ENCODE assay signal across 17 cellular contexts in the genomic region with DNA sequence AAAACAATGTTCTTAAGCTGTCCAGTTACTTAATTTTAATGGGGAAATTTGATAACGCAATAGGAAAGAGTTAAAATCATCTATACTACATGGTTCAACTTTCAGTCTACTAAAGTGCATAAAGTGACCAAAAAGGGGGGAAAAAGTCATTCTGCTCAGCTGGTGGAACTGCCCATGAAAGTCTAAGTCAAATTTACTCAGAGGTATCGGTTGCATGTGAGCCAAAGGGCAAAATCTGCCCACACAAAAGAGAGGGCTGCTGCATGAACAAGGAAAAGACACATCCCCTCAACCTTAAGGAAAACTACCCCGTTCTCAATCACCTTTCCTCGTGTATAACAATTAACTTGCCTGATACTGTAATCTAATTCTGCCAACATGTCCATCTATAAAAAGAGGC.
DNase-seq lines count a peak whose midpoint lies in the region; ATAC-seq and TF ChIP-seq lines count a peak whose summit lies in the region.
"Had no signal": no experiment of that assay in that cellular context is flagged by ENCODE, and none has a peak within 500 bp of the region (broad histone marks: within the 10 kb centered on the region; RNA-seq: fewer than 3 reads in every experiment).

No MANE protein-coding gene starts in this region.

- POLR2A ChIA-PET in WTC11 (lab: Charles Lee), result no interaction called here

- TF ChIP-seq POLR2A in erythroblast (IDR thresholded peaks at IDR 0.05; ENCODE audit: low read length), result no peak
- no peak for TF ChIP-seq POLR2A in lower leg skin (IDR thresholded peaks at IDR 0.05)
- TF ChIP-seq POLR2A in adrenal gland (IDR thresholded peaks at IDR 0.05), result no peak

- H3K4me3 ChIP-seq in lower leg skin (ENCODE audit: low read depth, poor library complexity, severe bottlenecking) (no peak overlapping the region), adrenal gland (no peak overlapping the region)
- H3K4me3 ChIP-seq: BLaER1 treated with 17β-estradiol and CSF1 and Interleukin-3, amounts not matched to agents 10 nM and 100 nM; GM12878 had no signal

- 87 to 89% methylated on average over 4 of the region's 4 CpGs for WGBS in lower leg skin, 2 donors
- WGBS in adrenal gland, 4 donors, result 80 to 86% (median 84%) methylated on average over 4 of the region's 4 CpGs

- H3K9me3 ChIP-seq in adrenal gland (replicated peaks in 1 of 3), result no peaks in the 10 kb centered on the region
- H3K9me3 ChIP-seq: BLaER1 treated with 17β-estradiol and CSF1 and Interleukin-3, amounts not matched to agents 10 nM and 100 nM had no signal

- DNase-seq in NCI-H69 (lab: John Stamatoyannopoulos, UW) (peak; percentile 73), WTC11 (ENCODE audit: low spot score) (no peak), erythroblast (lab: John Stamatoyannopoulos, UW) (no peak), lower leg skin (ENCODE audit: low spot score in 2 of 2) (no peak), adrenal gland (no peak), cortex of kidney (lab: John Stamatoyannopoulos, UW) (no peak)
- DNase-seq: ACHN; Calu3; CD8-positive, alpha-beta T cell; DND-41; EL; H9 had no signal

- H3K9me3 Mint-ChIP-seq in WTC11 (no peaks in the 10 kb centered on the region), nephron (no peaks in the 10 kb centered on the region)
- H3K9me3 Mint-ChIP-seq in stimulated activated memory B cell treated with anti-CD40 and anti-IgM and Interleukin-4, amounts not matched to agents 10 μg/mL and 1 μg/mL and 100 μg/mL, for 72 hours, result no peaks in the 10 kb centered on the region
- H3K9me3 Mint-ChIP-seq: CD8-positive, alpha-beta T cell; H9 had no signal

- H3K27ac ChIP-seq in adrenal gland, result no peak overlapping the region
- H3K27ac ChIP-seq: BLaER1 treated with 17β-estradiol and CSF1 and Interleukin-3, amounts not matched to agents 10 nM and 100 nM had no signal

- peaks cover 0 to 12% of the 10 kb centered on the region in 2 donors for H3K4me1 ChIP-seq in adrenal gland (replicated peaks in 1 of 2)

- no peaks in the 10 kb centered on the region for H3K27me3 ChIP-seq in adrenal gland
- H3K27me3 ChIP-seq: BLaER1 treated with 17β-estradiol and CSF1 and Interleukin-3, amounts not matched to agents 10 nM and 100 nM had no signal

- H3K36me3 Mint-ChIP-seq in WTC11 (peaks cover 4% of the 10 kb centered on the region; the same call in 1 of the 2 replicates), nephron (ENCODE audit: low read depth) (peaks cover 20% of the 10 kb centered on the region)
- no peaks in the 10 kb centered on the region for H3K36me3 Mint-ChIP-seq in stimulated activated memory B cell treated with anti-CD40 and anti-IgM and Interleukin-4, amounts not matched to agents 10 μg/mL and 1 μg/mL and 100 μg/mL, for 72 hours
- H3K36me3 Mint-ChIP-seq: CD8-positive, alpha-beta T cell had no signal

- H3K27me3 Mint-ChIP-seq in WTC11 (ENCODE audit: low read depth), result no peaks in the 10 kb centered on the region
- no peaks in the 10 kb centered on the region for H3K27me3 Mint-ChIP-seq in nephron (ENCODE audit: low read depth)
- H3K27me3 Mint-ChIP-seq in stimulated activated memory B cell treated with anti-CD40 and anti-IgM and Interleukin-4, amounts not matched to agents 10 μg/mL and 1 μg/mL and 100 μg/mL, for 72 hours, result no peaks in the 10 kb centered on the region

- intact Hi-C loops in lower leg skin (cut with DNase I; ENCODE audit: low total_unique reads) (no loop called here), adrenal gland (cut with DNase I) (no loop called here)

- H3K4me3 Mint-ChIP-seq in WTC11, result no peak overlapping the region
- H3K4me3 Mint-ChIP-seq in nephron, result no peak overlapping the region
- no peak overlapping the region for H3K4me3 Mint-ChIP-seq in stimulated activated memory B cell treated with anti-CD40 and anti-IgM and Interleukin-4, amounts not matched to agents 10 μg/mL and 1 μg/mL and 100 μg/mL, for 72 hours
- H3K4me3 Mint-ChIP-seq: CD8-positive, alpha-beta T cell; H9 had no signal

- CTCF ChIA-PET in WTC11 (lab: Charles Lee), result no interaction called here

- ATAC-seq in WTC11, result no peak
- peak; percentile 60 for ATAC-seq in stimulated activated memory B cell treated with anti-CD40 and anti-IgM and Interleukin-4, amounts not matched to agents 10 μg/mL and 1 μg/mL and 100 μg/mL, for 72 hours
- ATAC-seq: CD8-positive, alpha-beta T cell; GM12878; HepG2 had no signal

- H3K27ac Mint-ChIP-seq in WTC11, result peak overlapping the region; percentile 50; the same call in 1 of the 2 replicates
- H3K27ac Mint-ChIP-seq in nephron, result peak overlapping the region in 2 of 3 experiments; percentile 3 to 45
- H3K27ac Mint-ChIP-seq in stimulated activated memory B cell treated with anti-CD40 and anti-IgM and Interleukin-4, amounts not matched to agents 10 μg/mL and 1 μg/mL and 100 μg/mL, for 72 hours, result no peak overlapping the region
- H3K27ac Mint-ChIP-seq: CD8-positive, alpha-beta T cell; H9 had no signal

- TF ChIP-seq CTCF in WTC11 (IDR thresholded peaks at IDR 0.05), result no peak
- no peak for TF ChIP-seq CTCF in nephron (IDR thresholded peaks at IDR 0.05; ENCODE audit: unreplicated experiment in 3 of 3)
- TF ChIP-seq CTCF in lower leg skin (IDR thresholded peaks at IDR 0.05), result no peak
- TF ChIP-seq CTCF in adrenal gland (IDR thresholded peaks at IDR 0.05), result no peak

- H3K4me1 Mint-ChIP-seq in WTC11, result peaks cover 86% of the 10 kb centered on the region
- peaks cover 57% of the 10 kb centered on the region for H3K4me1 Mint-ChIP-seq in nephron
- peaks cover 8% of the 10 kb centered on the region for H3K4me1 Mint-ChIP-seq in stimulated activated memory B cell treated with anti-CD40 and anti-IgM and Interleukin-4, amounts not matched to agents 10 μg/mL and 1 μg/mL and 100 μg/mL, for 72 hours

- H3K36me3 ChIP-seq in adrenal gland (replicated peaks in 1 of 2), result no peaks in the 10 kb centered on the region

TF ChIP-seq in WTC11, 78 proteins besides CTCF, POLR2A, EP300 and RAD21:
- no peak for TF ChIP-seq ATF1 (CRISPR knock-in tag; IDR thresholded peaks at IDR 0.05)
- TF ChIP-seq, protein P1, sequence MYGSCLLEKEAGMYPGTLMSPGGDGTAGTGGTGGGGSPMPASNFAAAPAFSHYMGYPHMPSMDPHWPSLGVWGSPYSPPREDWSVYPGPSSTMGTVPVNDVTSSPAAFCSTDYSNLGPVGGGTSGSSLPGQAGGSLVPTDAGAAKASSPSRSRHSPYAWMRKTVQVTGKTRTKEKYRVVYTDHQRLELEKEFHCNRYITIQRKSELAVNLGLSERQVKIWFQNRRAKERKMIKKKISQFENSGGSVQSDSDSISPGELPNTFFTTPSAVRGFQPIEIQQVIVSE (CRISPR knock-in tag; IDR thresholded peaks at IDR 0.05; ENCODE audit: borderline replicate concordance), result no peak
TF ChIP-seq in WTC11: peak in this region for 0.
